36 cellular contexts compared by ENCODE assay signal in the genomic region with DNA sequence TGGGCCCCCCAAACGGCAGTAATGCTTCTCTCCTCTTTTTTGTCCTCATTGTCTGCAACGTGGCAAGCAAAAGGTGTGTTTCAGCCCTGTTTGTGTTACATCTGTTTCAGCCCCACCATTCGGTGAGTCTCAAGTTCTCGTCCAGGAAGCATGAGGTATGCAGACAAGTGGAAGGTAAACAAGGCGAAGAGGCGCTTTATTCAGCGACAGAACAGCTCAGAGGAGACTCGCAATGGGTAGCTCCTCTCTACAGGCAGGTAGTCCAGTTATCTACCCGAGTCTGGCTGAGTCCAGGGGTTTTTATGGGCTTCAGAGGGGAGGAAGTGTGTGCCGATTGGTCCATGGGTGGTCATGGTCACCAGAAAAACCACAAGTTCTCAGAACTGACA.
"Had no signal": no experiment of that assay in that cellular context is flagged by ENCODE, and none has a peak within 500 bp of the region (broad histone marks: within the 10 kb centered on the region; RNA-seq: fewer than 3 reads in every experiment).

No MANE protein-coding gene starts in this region.

- H3K27ac ChIP-seq: adrenal gland, KMS-11, SJSA1 had no signal

- H3K4me1 Mint-ChIP-seq: activated CD4-positive, alpha-beta T cell treated with anti-CD3 and anti-CD28 coated beads for 36 hours; activated CD4-positive, alpha-beta T cell treated with anti-CD3 and anti-CD28 coated beads, Interleukin-2, amount 10 ng/mL, durations not matched to agents 7 days and 5 days; WTC11 had no signal

- H3K27me3 ChIP-seq: adrenal gland, SJSA1 had no signal

- H3K9me3 Mint-ChIP-seq: T-helper 1 cell treated with Interleukin-12 subunit alpha and Interleukin-12 subunit beta and Interleukin-4 antibody, amounts not matched to agents 30 μg/mL and 1 μg/mL, for 36 hours had no signal

- H3K9me3 ChIP-seq: adrenal gland, SK-N-SH had no signal

- H3K4me3 ChIP-seq: adrenal gland, SJSA1 had no signal

- ATAC-seq: activated CD4-positive, alpha-beta T cell treated with anti-CD3 and anti-CD28 coated beads for 36 hours; activated CD4-positive, CD25-positive, alpha-beta regulatory T cell treated with anti-CD3 and anti-CD28 coated beads, Interleukin-2, amount 50 U/mL, for 24 hours; activated naive CD4-positive, alpha-beta T cell treated with anti-CD3 and anti-CD28 coated beads, Interleukin-2, amount 50 U/mL, for 72 hours; activated T-cell treated with anti-CD3 and anti-CD28 coated beads, Interleukin-2, amount 50 U/mL, for 4 hours; Panc1; WTC11 had no signal

- DNase-seq: activated CD4-positive, alpha-beta T cell treated with anti-CD3 and anti-CD28 coated beads for 36 hours; activated CD4-positive, alpha-beta T cell treated with anti-CD3 and anti-CD28 coated beads, Interleukin-2, amount 10 ng/mL, durations not matched to agents 7 days and 5 days; activated CD4-positive, alpha-beta T cell treated with anti-CD3 and anti-CD28 coated beads, Interleukin-2, amount 50 U/mL, for 48 hours; activated CD8-positive, alpha-beta memory T cell treated with anti-CD3 and anti-CD28 coated beads, Interleukin-2, amount 50 U/mL, for 4 hours; activated gamma-delta T cell treated with Interleukin-2 at 50 U/mL for 16 hours; activated naive CD4-positive, alpha-beta T cell treated with anti-CD3 and anti-CD28 coated beads for 36 hours; activated T-cell treated with anti-CD3 and anti-CD28 coated beads for 4 hours; activated T-cell treated with anti-CD3 and anti-CD28 coated beads, Interleukin-2, amount 50 U/mL, for 4 hours; adrenal gland; anterior cingulate cortex; caudate nucleus; cerebellar nuclear complex; MM.1S; MV-4-11; NCI-H1092; NCI-H1417; NCI-H146; NCI-H187; NCI-H2081; NCI-H2171; NCI-H524; NCI-H69; NCI-H82; RPMI8226; SHP77 treated with DMSO at 0.1 percent for 48 hours; SK-N-SH had no signal

- H3K36me3 Mint-ChIP-seq: activated naive CD4-positive, alpha-beta T cell treated with anti-CD3 and anti-CD28 coated beads, Interleukin-2, amount 50 U/mL, for 72 hours; brain; WTC11 had no signal

- H3K4me1 ChIP-seq: adrenal gland, SJSA1 had no signal

- H3K4me3 Mint-ChIP-seq: activated CD4-positive, alpha-beta T cell treated with anti-CD3 and anti-CD28 coated beads for 36 hours; activated CD4-positive, alpha-beta T cell treated with anti-CD3 and anti-CD28 coated beads, Interleukin-2, amount 10 ng/mL, durations not matched to agents 7 days and 5 days; activated naive CD4-positive, alpha-beta T cell treated with anti-CD3 and anti-CD28 coated beads for 36 hours; activated T-cell treated with anti-CD3 and anti-CD28 coated beads, Interleukin-2, amount 50 U/mL, for 4 hours; activated T-helper 1 cell treated with anti-CD3 and anti-CD28 coated beads, Interleukin-12 subunit alpha, Interleukin-12 subunit beta, Interleukin-2, Interleukin-4 antibody, amounts not matched to agents 30 ng/mL and 10 ng/mL and 1 ng/mL, durations not matched to agents 14 hours and 24 hours and 36 hours; brain; T-helper 1 cell treated with Interleukin-12 subunit alpha and Interleukin-12 subunit beta and Interleukin-4 antibody, amounts not matched to agents 30 μg/mL and 1 μg/mL, for 36 hours; T-helper 2 cell treated with Interferon-gamma antibody and Interleukin-4, amounts not matched to agents 5 μg/mL and 100 μg/mL, for 36 hours; WTC11 had no signal

- H3K36me3 ChIP-seq: adrenal gland, SJSA1 had no signal

- H3K27ac Mint-ChIP-seq: activated CD4-positive, alpha-beta T cell treated with anti-CD3 and anti-CD28 coated beads for 36 hours; activated CD4-positive, alpha-beta T cell treated with anti-CD3 and anti-CD28 coated beads, Interleukin-2, amount 10 ng/mL, durations not matched to agents 7 days and 5 days; activated naive CD4-positive, alpha-beta T cell treated with anti-CD3 and anti-CD28 coated beads for 36 hours; activated naive CD4-positive, alpha-beta T cell treated with anti-CD3 and anti-CD28 coated beads, Interleukin-2, amount 50 U/mL, for 72 hours; activated T-helper 1 cell treated with anti-CD3 and anti-CD28 coated beads, Interleukin-12 subunit alpha, Interleukin-12 subunit beta, Interleukin-2, Interleukin-4 antibody, amounts not matched to agents 30 ng/mL and 10 ng/mL and 1 ng/mL, durations not matched to agents 14 hours and 24 hours and 36 hours; brain; T-helper 1 cell treated with Interleukin-12 subunit alpha and Interleukin-12 subunit beta and Interleukin-4 antibody, amounts not matched to agents 30 μg/mL and 1 μg/mL, for 36 hours; T-helper 2 cell treated with Interferon-gamma antibody and Interleukin-4, amounts not matched to agents 5 μg/mL and 100 μg/mL, for 36 hours; WTC11 had no signal

- H3K27me3 Mint-ChIP-seq: activated CD4-positive, alpha-beta T cell treated with anti-CD3 and anti-CD28 coated beads for 36 hours; activated CD4-positive, alpha-beta T cell treated with anti-CD3 and anti-CD28 coated beads, Interleukin-2, amount 10 ng/mL, durations not matched to agents 7 days and 5 days had no signal
